In the genomic region with DNA sequence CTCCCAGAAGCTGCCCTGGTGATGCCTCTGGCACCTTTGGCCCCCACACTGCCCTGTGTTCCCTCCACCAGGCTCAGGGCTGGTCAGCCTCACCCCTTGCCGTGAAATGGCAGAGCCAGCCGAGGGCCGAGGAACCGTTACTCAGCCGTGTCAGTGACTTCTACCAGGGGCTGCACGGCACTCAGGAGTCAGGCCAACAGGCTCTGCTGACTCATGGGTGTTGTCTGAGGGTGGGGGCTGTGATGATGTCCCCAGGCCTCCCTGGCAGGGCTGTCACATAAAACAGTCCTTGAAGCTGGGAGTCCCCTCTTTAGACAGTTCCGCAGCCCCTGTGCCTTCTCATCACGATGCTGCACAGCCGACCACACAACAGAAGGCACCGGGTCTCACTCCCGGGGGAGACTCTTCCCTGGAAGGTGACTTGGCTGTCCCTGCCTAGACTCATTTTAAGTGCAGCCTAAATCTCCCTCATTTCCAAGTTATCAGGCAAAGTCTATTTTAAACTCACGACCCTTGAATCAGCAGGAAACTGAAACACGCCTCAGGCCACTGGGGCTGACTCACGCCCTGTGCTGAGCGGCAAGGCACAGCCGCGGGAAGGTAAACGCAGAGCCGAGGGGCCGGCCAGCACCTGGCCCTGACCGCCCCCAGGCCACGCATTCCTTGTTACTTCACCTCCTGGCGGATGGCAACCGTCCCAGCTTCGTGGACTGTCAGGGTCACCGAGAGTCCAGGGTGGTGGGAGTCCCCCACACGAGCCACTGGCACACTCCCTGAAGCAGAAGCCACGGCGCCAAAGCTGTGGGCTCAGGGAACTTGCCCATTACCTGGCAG, we compare ENCODE assay signal across 8 cellular contexts.
DNase-seq lines count a peak whose midpoint lies in the region; ATAC-seq and TF ChIP-seq lines count a peak whose summit lies in the region.

No MANE protein-coding gene starts in this region.

- no peaks in the 10 kb centered on the region for H3K27me3 Mint-ChIP-seq in T-helper 17 cell

- peaks cover 42% of the 10 kb centered on the region for H3K36me3 ChIP-seq in mesodermal cell (ENCODE audit: control insufficient read depth, insufficient read depth, low read length)
- H3K36me3 ChIP-seq in thoracic aorta: no peaks in the 10 kb centered on the region

- H3K4me1 Mint-ChIP-seq in T-helper 17 cell: peaks cover 81% of the 10 kb centered on the region

- ATAC-seq in HG02642 (IDR thresholded peaks at IDR 0.05; ENCODE audit: poor library complexity, unreplicated experiment) (peak; percentile 38), T-helper 17 cell (no peak), thoracic aorta (ENCODE audit: insufficient number of reproducible peaks, low FRiP score, low read depth) (peak; percentile 86)

- 69 to 76% methylated on average over 19 to 28 of the region's 29 CpGs for WGBS in mesodermal cell (ENCODE audit: insufficient coverage in 2 of 2), 2 experiments

- H3K9me3 ChIP-seq in T-helper 17 cell (ENCODE audit: control insufficient read depth, low read length, poor library complexity, severe bottlenecking) (no peaks in the 10 kb centered on the region), mesodermal cell (ENCODE audit: control insufficient read depth, low read length) (no peaks in the 10 kb centered on the region), thoracic aorta (no peaks in the 10 kb centered on the region)

- H3K27ac ChIP-seq in coronary artery (peak overlapping the region; percentile 72 to 76), mesodermal cell (ENCODE audit: low read depth, low read length, severe bottlenecking) (peak overlapping the region; percentile 92), thoracic aorta (peak overlapping the region; percentile 78 to 88)

- peak overlapping the region; percentile 77 for H3K4me3 Mint-ChIP-seq in T-helper 17 cell

- TF ChIP-seq CTCF in coronary artery (IDR thresholded peaks at IDR 0.05) (no peak), thoracic aorta (IDR thresholded peaks at IDR 0.05) (no peak)

- H3K4me1 ChIP-seq in mesodermal cell (ENCODE audit: control insufficient read depth, insufficient read depth, low read length, poor library complexity, severe bottlenecking) (peaks cover 91% of the 10 kb centered on the region), thoracic aorta (ENCODE audit: control insufficient read depth in 1 of 2, low read depth in 2 of 2) (peaks cover 47 to 94% of the 10 kb centered on the region in 2 donors)

- no peaks in the 10 kb centered on the region for H3K27me3 ChIP-seq in thoracic aorta (replicated peaks; ENCODE audit: insufficient read depth)

- peak overlapping the region; percentile 46 for H3K4me3 ChIP-seq in coronary artery
- peak overlapping the region; percentile 7 for H3K4me3 ChIP-seq in mesodermal cell (ENCODE audit: extremely low read depth, insufficient read depth, low read length, poor library complexity, severe bottlenecking)
- peak overlapping the region; percentile 49 for H3K4me3 ChIP-seq in thoracic aorta

- DNase-seq in CD1c-positive myeloid dendritic cell (ENCODE audit: extremely low spot score) (peak; percentile 58), T-helper 17 cell (no peak), coronary artery (ENCODE audit: low spot score) (no peak), thoracic aorta (ENCODE audit: low spot score) (peak; percentile 64), mucosa of gallbladder (ENCODE audit: low spot score) (no peak)
- no peak for DNase-seq in central memory CD4-positive, alpha-beta T cell

- H3K36me3 Mint-ChIP-seq in T-helper 17 cell (ENCODE audit: low read depth): no peaks in the 10 kb centered on the region

- H3K27ac Mint-ChIP-seq in T-helper 17 cell: peak overlapping the region; percentile 83

Comparison
In these comparisons a context has a peak if more than half of its experiments do, and no peak if none do; other contexts are left out.
1. DNase-seq: peak in CD1c-positive myeloid dendritic cell (single experiment) and thoracic aorta (single experiment); none in T-helper 17 cell (0 of 3), coronary artery (single experiment), central memory CD4-positive, alpha-beta T cell (single experiment) and mucosa of gallbladder (single experiment).
2. Peak in every context shown above with its lines, with median percentiles within 50 percentile points of each other: H3K27ac ChIP-seq and H3K4me3 ChIP-seq.